1 cellular context compared by ENCODE assay signal in genomic region chr2:120525056-120526046, GRCh38.
TF ChIP-seq lines count a peak whose summit lies in the region.

No MANE protein-coding gene starts in this region.

TF ChIP-seq in HepG2, 621 proteins besides CTCF, POLR2A, EP300 and RAD21 (continued from another document and continues in another):
- TF ChIP-seq CC2D1A (CRISPR knock-in tag; IDR thresholded peaks at IDR 0.05) (no peak), ZNF180 (CRISPR knock-in tag; IDR thresholded peaks at IDR 0.05; ENCODE audit: borderline replicate concordance, low read depth) (no peak), ZBTB26 (CRISPR knock-in tag; IDR thresholded peaks at IDR 0.05; ENCODE audit: borderline replicate concordance) (peak; percentile 98), CHCHD3 (CRISPR knock-in tag; IDR thresholded peaks at IDR 0.05) (no peak), FLYWCH1 (CRISPR knock-in tag; IDR thresholded peaks at IDR 0.05) (peak; percentile 29; the same call in 1 of the 2 replicates), SCMH1 (CRISPR knock-in tag; IDR thresholded peaks at IDR 0.05; ENCODE audit: borderline replicate concordance) (no peak), ZFAT (CRISPR knock-in tag; conservative IDR thresholded peaks at IDR 0.05) (no peak), ARHGAP35 (CRISPR knock-in tag; IDR thresholded peaks at IDR 0.05; ENCODE audit: borderline replicate concordance) (peak; percentile 92), RFX3 (CRISPR knock-in tag; IDR thresholded peaks at IDR 0.05) (0 out of 2 replicates have a peak, but pooled peaks have one; percentile 11), ZNF503 (CRISPR knock-in tag; IDR thresholded peaks at IDR 0.05) (peak; percentile 84), ZNF670 (CRISPR knock-in tag; IDR thresholded peaks at IDR 0.05; ENCODE audit: borderline replicate concordance) (0 out of 2 replicates have a peak, but pooled peaks have one; percentile 74), PBX3 (CRISPR knock-in tag; IDR thresholded peaks at IDR 0.05; ENCODE audit: borderline replicate concordance) (0 out of 2 replicates have a peak, but pooled peaks have one; percentile 23), DNMT3B (CRISPR knock-in tag; conservative IDR thresholded peaks at IDR 0.05) (no peak), ZNF619 (CRISPR knock-in tag; IDR thresholded peaks at IDR 0.05) (0 out of 2 replicates have a peak, but pooled peaks have one; percentile 38), ZFYVE20 (CRISPR knock-in tag; IDR thresholded peaks at IDR 0.05; ENCODE audit: borderline replicate concordance, low read depth) (no peak), TMF1 (CRISPR knock-in tag; IDR thresholded peaks at IDR 0.05; ENCODE audit: low read depth) (no peak; the same call in 1 of the 2 replicates), ZBTB20 (CRISPR knock-in tag; IDR thresholded peaks at IDR 0.05; ENCODE audit: borderline replicate concordance, low read depth) (peak; percentile 90; the same call in 1 of the 2 replicates), EED (CRISPR knock-in tag; IDR thresholded peaks at IDR 0.05) (no peak), TSC22D2 (CRISPR knock-in tag; IDR thresholded peaks at IDR 0.05; ENCODE audit: borderline replicate concordance) (no peak; the same call in 1 of the 2 replicates), ZNF281 (CRISPR knock-in tag; IDR thresholded peaks at IDR 0.05; ENCODE audit: borderline replicate concordance) (peak; percentile 74; the same call in 1 of the 2 replicates), PAXIP1 (CRISPR knock-in tag; conservative IDR thresholded peaks at IDR 0.05) (peak; percentile 97), TCF7 (IDR thresholded peaks at IDR 0.05; ENCODE audit: low read depth) (peak; percentile 72), ZBED4 (CRISPR knock-in tag; IDR thresholded peaks at IDR 0.05; ENCODE audit: borderline replicate concordance) (peak; percentile 61; the same call in 1 of the 2 replicates), PAF1 (CRISPR knock-in tag; IDR thresholded peaks at IDR 0.05) (no peak), SATB2 (CRISPR knock-in tag; IDR thresholded peaks at IDR 0.05) (no peak), KAT7 (CRISPR knock-in tag; IDR thresholded peaks at IDR 0.05; ENCODE audit: borderline replicate concordance) (peak; percentile 95), PRMT3 (CRISPR knock-in tag; IDR thresholded peaks at IDR 0.05; ENCODE audit: borderline replicate concordance, low read depth) (peak; percentile 71; the same call in 1 of the 2 replicates), ZBTB7B (CRISPR knock-in tag; IDR thresholded peaks at IDR 0.05) (peak; percentile 94), RFXAP (CRISPR knock-in tag; IDR thresholded peaks at IDR 0.05; ENCODE audit: borderline replicate concordance) (0 out of 2 replicates have a peak, but pooled peaks have one; percentile 22), ZNF646 (CRISPR knock-in tag; IDR thresholded peaks at IDR 0.05) (no peak), ZBTB44 (CRISPR knock-in tag; IDR thresholded peaks at IDR 0.05) (no peak), RCOR2 (CRISPR knock-in tag; IDR thresholded peaks at IDR 0.05) (peak; percentile 95), EZH2 (conservative IDR thresholded peaks at IDR 0.05; ENCODE audit: low read depth, low read length) (no peak), ZNF10 (CRISPR knock-in tag; IDR thresholded peaks at IDR 0.05; ENCODE audit: borderline replicate concordance, low read depth) (no peak)
